ENCODE assay signal across 15 cellular contexts in the genomic region with DNA sequence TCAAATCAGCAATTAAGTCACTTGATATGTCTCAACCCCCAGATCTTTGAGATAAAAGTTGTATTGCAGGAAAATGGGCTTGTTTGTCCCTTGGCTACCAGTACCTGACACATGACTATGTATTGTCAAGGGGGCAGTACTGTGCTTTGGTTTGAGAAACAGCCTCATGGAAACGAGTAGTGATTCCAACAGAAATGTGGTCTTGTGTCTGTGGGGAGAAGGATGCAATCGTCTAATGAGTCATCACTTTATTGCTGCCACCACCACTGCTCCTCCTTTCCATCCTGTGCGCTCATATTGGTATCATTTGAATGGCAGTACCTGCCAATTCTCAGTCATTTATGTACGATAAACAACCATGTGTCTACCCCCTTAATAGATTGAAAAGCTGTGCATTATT.
DNase-seq lines count a peak whose midpoint lies in the region; ATAC-seq and TF ChIP-seq lines count a peak whose summit lies in the region.
"Had no signal": no experiment of that assay in that cellular context is flagged by ENCODE, and none has a peak within 500 bp of the region (broad histone marks: within the 10 kb centered on the region; RNA-seq: fewer than 3 reads in every experiment).

No MANE protein-coding gene starts in this region.

- no peak for TF ChIP-seq POLR2A in gastroesophageal sphincter (IDR thresholded peaks at IDR 0.05)

- POLR2A ChIA-PET in HEK293T (lab: Yijun Ruan, JAX) = no interaction called here

- no peaks in the 10 kb centered on the region for H3K9me2 ChIP-seq in GM23248 (ENCODE audit: insufficient read depth)

- DNase-seq in GM23248 (peak; percentile 84), OCI-M1 (lab: John Stamatoyannopoulos, UW) (peak; percentile 20), epithelial cell of proximal tubule (ENCODE audit: low read depth) (peak; percentile 89), skeletal muscle cell (ENCODE audit: low read depth) (peak; percentile 73), HUDEP-2 (lab: John Stamatoyannopoulos, UW; ENCODE audit: unreplicated experiment in 76 of 76) (no peak), HEK293T (ENCODE audit: extremely low spot score) (no peak)
- DNase-seq: CD4-positive, alpha-beta memory T cell; cerebellar nuclear complex; Kasumi-1; nephron progenitor cell; sigmoid colon had no signal

- H4K20me1 ChIP-seq in GM23248 (ENCODE audit: insufficient read depth) = no peaks in the 10 kb centered on the region

- no peak for TF ChIP-seq EP300 in gastroesophageal sphincter (IDR thresholded peaks at IDR 0.05)

- WGBS in GM23248 (ENCODE audit: low coverage in 1 of 2, low lambda C conversion rate in 2 of 2, missing lambda C conversion rate in 2 of 2), 2 experiments = 26 to 31% methylated on average over 4 of the region's 4 CpGs
- WGBS in gastroesophageal sphincter (ENCODE audit: low coverage in 1 of 2), 2 donors = 61 to 82% methylated on average over 4 of the region's 4 CpGs

- H3K36me3 ChIP-seq in GM23248 (ENCODE audit: low read depth) (no peaks in the 10 kb centered on the region), gastroesophageal sphincter (no peaks in the 10 kb centered on the region)
- H3K36me3 ChIP-seq: sigmoid colon had no signal

- H3K9me3 ChIP-seq in GM23248 (ENCODE audit: low read depth) = no peaks in the 10 kb centered on the region
- no peaks in the 10 kb centered on the region for H3K9me3 ChIP-seq in gastroesophageal sphincter
- H3K9me3 ChIP-seq: sigmoid colon had no signal

- no peak for ATAC-seq in gastroesophageal sphincter

- no peak overlapping the region for H2AFZ ChIP-seq in GM23248
- H2AFZ ChIP-seq: GM23338 had no signal

- H3K27me3 ChIP-seq in GM23248 (replicated peaks; ENCODE audit: insufficient read depth) = peaks cover 6% of the 10 kb centered on the region; the same call in 1 of the 2 replicates
- H3K27me3 ChIP-seq in gastroesophageal sphincter = no peaks in the 10 kb centered on the region
- H3K27me3 ChIP-seq: sigmoid colon had no signal

- no peak overlapping the region for H3K27ac ChIP-seq in GM23248
- H3K27ac ChIP-seq in gastroesophageal sphincter = no peak overlapping the region
- H3K27ac ChIP-seq: sigmoid colon, SK-N-MC had no signal

- no peak overlapping the region for H3K4me2 ChIP-seq in GM23248 (ENCODE audit: unreplicated experiment)
- H3K4me2 ChIP-seq: GM23338 had no signal

- no peaks in the 10 kb centered on the region for H3K79me2 ChIP-seq in GM23248 (ENCODE audit: insufficient read depth)

- H3K4me3 ChIP-seq in GM23248 (no peak overlapping the region), epithelial cell of proximal tubule (ENCODE audit: low read depth, low read length) (no peak overlapping the region), skeletal muscle cell (ENCODE audit: low read depth, low read length) (no peak overlapping the region), gastroesophageal sphincter (no peak overlapping the region)
- H3K4me3 ChIP-seq: GM23338, lung, sigmoid colon, SK-N-MC had no signal

- H3F3A ChIP-seq in GM23248 (ENCODE audit: insufficient read depth) = no peaks in the 10 kb centered on the region

- TF ChIP-seq CTCF in epithelial cell of proximal tubule (conservative IDR thresholded peaks at IDR 0.05; ENCODE audit: low read depth, low read length) (peak; percentile 40), gastroesophageal sphincter (IDR thresholded peaks at IDR 0.05) (no peak)

- CTCF ChIA-PET in HEK293T (lab: Yijun Ruan, JAX) = no interaction called here

- H3K4me1 ChIP-seq in GM23248 (ENCODE audit: insufficient read depth) = peaks cover 3% of the 10 kb centered on the region; the same call in 1 of the 2 replicates
- H3K4me1 ChIP-seq in gastroesophageal sphincter = peaks cover 0 to 22% (median 0%) of the 10 kb centered on the region in 3 donors
- H3K4me1 ChIP-seq: sigmoid colon had no signal

- H3K9ac ChIP-seq in GM23248 = no peak overlapping the region

- in situ Hi-C loops in GM23248 (cut with MboI) = no loop called here

TF ChIP-seq in HEK293T, 16 proteins besides CTCF, POLR2A, EP300 and RAD21:
- no peak for TF ChIP-seq LEF1 (IDR thresholded peaks at IDR 0.05; ENCODE audit: borderline replicate concordance)
- TF ChIP-seq FOXA1 (IDR thresholded peaks at IDR 0.05) = no peak
- no peak for TF ChIP-seq SP1 (IDR thresholded peaks at IDR 0.05)
- no peak for TF ChIP-seq SUZ12 (IDR thresholded peaks at IDR 0.05)
- no peak for TF ChIP-seq BHLHE40 (IDR thresholded peaks at IDR 0.05; ENCODE audit: borderline replicate concordance)
- TF ChIP-seq ARNT (IDR thresholded peaks at IDR 0.05) = no peak
- no peak for TF ChIP-seq CTBP1 (IDR thresholded peaks at IDR 0.05; ENCODE audit: borderline replicate concordance)
- TF ChIP-seq NFRKB (IDR thresholded peaks at IDR 0.05) = no peak
- no peak for TF ChIP-seq FOXM1 (IDR thresholded peaks at IDR 0.05; ENCODE audit: borderline replicate concordance)
- TF ChIP-seq ZNF384 (IDR thresholded peaks at IDR 0.05) = no peak
- TF ChIP-seq FOXK2 (IDR thresholded peaks at IDR 0.05) = no peak
- no peak for TF ChIP-seq TARDBP (IDR thresholded peaks at IDR 0.05)
- TF ChIP-seq HDGF (IDR thresholded peaks at IDR 0.05; ENCODE audit: borderline replicate concordance) = no peak
- no peak for TF ChIP-seq L3MBTL2 (conservative IDR thresholded peaks at IDR 0.05)
- TF ChIP-seq, protein P1, sequence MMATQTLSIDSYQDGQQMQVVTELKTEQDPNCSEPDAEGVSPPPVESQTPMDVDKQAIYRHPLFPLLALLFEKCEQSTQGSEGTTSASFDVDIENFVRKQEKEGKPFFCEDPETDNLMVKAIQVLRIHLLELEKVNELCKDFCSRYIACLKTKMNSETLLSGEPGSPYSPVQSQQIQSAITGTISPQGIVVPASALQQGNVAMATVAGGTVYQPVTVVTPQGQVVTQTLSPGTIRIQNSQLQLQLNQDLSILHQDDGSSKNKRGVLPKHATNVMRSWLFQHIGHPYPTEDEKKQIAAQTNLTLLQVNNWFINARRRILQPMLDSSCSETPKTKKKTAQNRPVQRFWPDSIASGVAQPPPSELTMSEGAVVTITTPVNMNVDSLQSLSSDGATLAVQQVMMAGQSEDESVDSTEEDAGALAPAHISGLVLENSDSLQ (IDR thresholded peaks at IDR 0.05) = no peak
- no peak for TF ChIP-seq ELF4 (IDR thresholded peaks at IDR 0.05)

Comparison
In these comparisons a context has a peak if more than half of its experiments do, and no peak if none do; other contexts are left out.
1. DNase-seq: peak in GM23248 (single experiment), OCI-M1 (single experiment), epithelial cell of proximal tubule (single experiment) and skeletal muscle cell (single experiment); none in HUDEP-2 (0 of 76) and HEK293T (single experiment).